Comparison of ENCODE assay signal across 21 cellular contexts in genomic region chr19:19028526-19028925, GRCh38. TPM values are rescaled to one million over a fixed set of nuclear protein-coding genes. Genes with fewer than 3 reads are reported as not detected.
DNase-seq lines count a peak whose midpoint lies in the region; ATAC-seq and TF ChIP-seq lines count a peak whose summit lies in the region.
"Had no signal": no experiment of that assay in that cellular context is flagged by ENCODE, and none has a peak within 500 bp of the region (broad histone marks: within the 10 kb centered on the region; RNA-seq: fewer than 3 reads in every experiment).

No MANE protein-coding gene starts in this region.

- POLR2A ChIA-PET in CD4-positive, alpha-beta T cell (lab: Charles Lee): no interaction called here

- TF ChIP-seq CTCF in CD4-positive, alpha-beta T cell (IDR thresholded peaks at IDR 0.05): no peak
- TF ChIP-seq CTCF in brain (conservative IDR thresholded peaks at IDR 0.05) (no peak), nephron (IDR thresholded peaks at IDR 0.05; ENCODE audit: unreplicated experiment in 3 of 3) (no peak), osteocyte (IDR thresholded peaks at IDR 0.05) (no peak)

- H3K9me3 ChIP-seq in CD4-positive, alpha-beta T cell (ENCODE audit: control insufficient read depth, low read length): no peaks in the 10 kb centered on the region
- H3K9me3 ChIP-seq: A549, BE2C, Caco-2, HAP-1 had no signal

- intact Hi-C loops in CD4-positive, alpha-beta T cell (cut with DNase I, micrococcal nuclease): no loop called here
- intact Hi-C loops in Right ventricle myocardium superior (cut with DNase I): no loop called here

- H3K4me3 Mint-ChIP-seq in CD4-positive, alpha-beta T cell: no peak overlapping the region
- H3K4me3 Mint-ChIP-seq in brain (peak overlapping the region in 1 of 5 experiments; percentile 47), nephron (peak overlapping the region in 2 of 3 experiments; percentile 2 to 63), osteocyte (ENCODE audit: unreplicated experiment) (no peak overlapping the region)
- H3K4me3 Mint-ChIP-seq in stimulated activated effector memory CD8-positive, alpha-beta T cell treated with anti-CD3 and anti-CD28 coated beads, Interleukin-12 subunit alpha, Interleukin-12 subunit beta, amount 100 ng/mL, for 72 hours: no peak overlapping the region
- H3K4me3 Mint-ChIP-seq: CD8-positive, alpha-beta T cell; HFFc6 had no signal

- H3K27ac Mint-ChIP-seq in CD4-positive, alpha-beta T cell: peak overlapping the region; percentile 49
- H3K27ac Mint-ChIP-seq in brain (peak overlapping the region in 3 of 5 experiments; percentile 6 to 21 (median 20)), nephron (no peak overlapping the region), osteocyte (ENCODE audit: unreplicated experiment) (no peak overlapping the region)
- peak overlapping the region; percentile 77 for H3K27ac Mint-ChIP-seq in stimulated activated effector memory CD8-positive, alpha-beta T cell treated with anti-CD3 and anti-CD28 coated beads, Interleukin-12 subunit alpha, Interleukin-12 subunit beta, amount 100 ng/mL, for 72 hours
- H3K27ac Mint-ChIP-seq: CD8-positive, alpha-beta T cell; HFFc6 had no signal

- H3K9me3 Mint-ChIP-seq in CD4-positive, alpha-beta T cell: no peaks in the 10 kb centered on the region
- H3K9me3 Mint-ChIP-seq in brain (no peaks in the 10 kb centered on the region), nephron (no peaks in the 10 kb centered on the region), osteocyte (ENCODE audit: unreplicated experiment) (no peaks in the 10 kb centered on the region)
- no peaks in the 10 kb centered on the region for H3K9me3 Mint-ChIP-seq in stimulated activated effector memory CD8-positive, alpha-beta T cell treated with anti-CD3 and anti-CD28 coated beads, Interleukin-12 subunit alpha, Interleukin-12 subunit beta, amount 100 ng/mL, for 72 hours
- H3K9me3 Mint-ChIP-seq: CD8-positive, alpha-beta T cell; HFFc6 had no signal

- H3K36me3 Mint-ChIP-seq in CD4-positive, alpha-beta T cell (ENCODE audit: low read depth): peaks cover 73% of the 10 kb centered on the region
- peaks cover 63% of the 10 kb centered on the region for H3K36me3 Mint-ChIP-seq in brain
- H3K36me3 Mint-ChIP-seq in nephron (ENCODE audit: low read depth): peaks cover 56% of the 10 kb centered on the region
- H3K36me3 Mint-ChIP-seq in stimulated activated effector memory CD8-positive, alpha-beta T cell treated with anti-CD3 and anti-CD28 coated beads, Interleukin-12 subunit alpha, Interleukin-12 subunit beta, amount 100 ng/mL, for 72 hours: peaks cover 93% of the 10 kb centered on the region
- H3K36me3 Mint-ChIP-seq in osteocyte (ENCODE audit: unreplicated experiment): peaks cover 35% of the 10 kb centered on the region

- CTCF ChIA-PET in CD4-positive, alpha-beta T cell (lab: Charles Lee): no interaction called here

- H3K4me1 Mint-ChIP-seq in CD4-positive, alpha-beta T cell (ENCODE audit: low read depth): peaks cover 49% of the 10 kb centered on the region
- H3K4me1 Mint-ChIP-seq in brain (peaks cover 43% of the 10 kb centered on the region), nephron (peaks cover 13% of the 10 kb centered on the region), osteocyte (ENCODE audit: unreplicated experiment) (peaks cover 9% of the 10 kb centered on the region)
- peaks cover 29% of the 10 kb centered on the region for H3K4me1 Mint-ChIP-seq in stimulated activated effector memory CD8-positive, alpha-beta T cell treated with anti-CD3 and anti-CD28 coated beads, Interleukin-12 subunit alpha, Interleukin-12 subunit beta, amount 100 ng/mL, for 72 hours

- H3K27ac ChIP-seq in CD4-positive, alpha-beta T cell (ENCODE audit: low read depth, low read length): no peak overlapping the region
- H3K27ac ChIP-seq: A549 had no signal

- no peaks in the 10 kb centered on the region for H3K27me3 ChIP-seq in CD4-positive, alpha-beta T cell (ENCODE audit: control insufficient read depth, insufficient read depth, low read length)
- H3K27me3 ChIP-seq: BE2C had no signal

- H3K27me3 Mint-ChIP-seq in CD4-positive, alpha-beta T cell: no peaks in the 10 kb centered on the region
- H3K27me3 Mint-ChIP-seq in brain (peaks cover 3% of the 10 kb centered on the region), nephron (ENCODE audit: low read depth) (no peaks in the 10 kb centered on the region), osteocyte (ENCODE audit: unreplicated experiment) (no peaks in the 10 kb centered on the region)

- no peak for ATAC-seq in CD4-positive, alpha-beta T cell (ENCODE audit: poor library complexity)
- no peak for ATAC-seq in stimulated activated effector memory CD8-positive, alpha-beta T cell treated with anti-CD3 and anti-CD28 coated beads, Interleukin-12 subunit alpha, Interleukin-12 subunit beta, amount 100 ng/mL, for 72 hours
- ATAC-seq in Right ventricle myocardium superior (ENCODE audit: poor library complexity): no peak
- ATAC-seq: A549; CD8-positive, alpha-beta T cell had no signal

- no peak for DNase-seq in CD4-positive, alpha-beta T cell
- DNase-seq in stimulated activated effector memory CD8-positive, alpha-beta T cell treated with anti-CD3 and anti-CD28 coated beads, Interleukin-12 subunit alpha, Interleukin-12 subunit beta, amount 100 ng/mL, for 72 hours (ENCODE audit: low spot score in 2 of 2): no peak
- no peak for DNase-seq in Right ventricle myocardium superior
- no peak for DNase-seq in osteocyte (ENCODE audit: extremely low spot score, unreplicated experiment)
- DNase-seq in T-helper 2 cell: no peak
- DNase-seq: 8988T; ACHN; AML-193; BE2C; C1 segment of cervical spinal cord; Caco-2; CD8-positive, alpha-beta T cell; DMS53; DMS79 treated with DMSO at 0.1 percent for 48 hours; GF-D8; GOT3; HFFc6 had no signal

RNA-seq across cellular contexts. Expression of gene SUGP2, which starts 4.8 kb away (rescaled TPM):
- total RNA-seq in CD4-positive, alpha-beta T cell: 100 to 1,000 TPM; 106 to 110 TPM
- polyA plus RNA-seq in brain (ENCODE audit: insufficient read depth, low read depth, low replicate concordance): 59.2 TPM
- total RNA-seq in Right ventricle myocardium superior: 58.8 TPM
- total RNA-seq in osteocyte: 77.6 and 81.8 TPM in 2 replicates

RNA-seq across cellular contexts. Expression of gene ARMC6, which starts 4.9 kb away (rescaled TPM):
- total RNA-seq in CD4-positive, alpha-beta T cell: 1 to 10 TPM; 5.9 to 6.0 TPM
- 39.3 TPM for polyA plus RNA-seq in brain (ENCODE audit: insufficient read depth, low read depth, low replicate concordance)
- total RNA-seq in Right ventricle myocardium superior (15.1 TPM), osteocyte (26.9 and 27.0 TPM in 2 replicates)

RNA-seq across cellular contexts. Expression of gene SLC25A42, which starts 35.3 kb away (rescaled TPM):
- 10 to 100 TPM; 15.1 to 15.4 TPM for total RNA-seq in CD4-positive, alpha-beta T cell
- 9.5 TPM for polyA plus RNA-seq in brain (ENCODE audit: insufficient read depth, low read depth, low replicate concordance)
- 27.2 TPM for total RNA-seq in Right ventricle myocardium superior
- total RNA-seq in osteocyte: 10.0 and 10.6 TPM in 2 replicates

Comparison
In these comparisons a context has a peak if more than half of its experiments do, and no peak if none do; other contexts are left out.
1. H3K27ac Mint-ChIP-seq: peak in CD4-positive, alpha-beta T cell (single experiment), brain (3 of 5) and stimulated activated effector memory CD8-positive, alpha-beta T cell treated with anti-CD3 and anti-CD28 coated beads, Interleukin-12 subunit alpha, Interleukin-12 subunit beta, amount 100 ng/mL, for 72 hours (single experiment); none in nephron (0 of 3) and osteocyte (single experiment).
2. H3K4me3 Mint-ChIP-seq: peak in nephron (2 of 3); none in CD4-positive, alpha-beta T cell (single experiment), stimulated activated effector memory CD8-positive, alpha-beta T cell treated with anti-CD3 and anti-CD28 coated beads, Interleukin-12 subunit alpha, Interleukin-12 subunit beta, amount 100 ng/mL, for 72 hours (single experiment) and osteocyte (single experiment).